In genomic region chr21:46154155-46154954, GRCh38 we compare ENCODE assay signal across 1 cellular context.
A peak's percentile ranks its signal among the peaks of the same experiment; 100 is the strongest.
TF ChIP-seq lines count a peak whose summit lies in the region.

No MANE protein-coding gene starts in this region.

TF ChIP-seq in HepG2, 621 proteins besides CTCF, POLR2A, EP300 and RAD21 (continued from another document and continues in another):
- TF ChIP-seq FOXP4 (CRISPR knock-in tag; IDR thresholded peaks at IDR 0.05): no peak
- TF ChIP-seq ELF1 (CRISPR knock-in tag; IDR thresholded peaks at IDR 0.05): no peak
- TF ChIP-seq CHCHD3 (CRISPR knock-in tag; IDR thresholded peaks at IDR 0.05): no peak
- TF ChIP-seq ZNF501 (CRISPR knock-in tag; IDR thresholded peaks at IDR 0.05): no peak
- TF ChIP-seq ZFAT (CRISPR knock-in tag; conservative IDR thresholded peaks at IDR 0.05): no peak
- TF ChIP-seq, protein P1, sequence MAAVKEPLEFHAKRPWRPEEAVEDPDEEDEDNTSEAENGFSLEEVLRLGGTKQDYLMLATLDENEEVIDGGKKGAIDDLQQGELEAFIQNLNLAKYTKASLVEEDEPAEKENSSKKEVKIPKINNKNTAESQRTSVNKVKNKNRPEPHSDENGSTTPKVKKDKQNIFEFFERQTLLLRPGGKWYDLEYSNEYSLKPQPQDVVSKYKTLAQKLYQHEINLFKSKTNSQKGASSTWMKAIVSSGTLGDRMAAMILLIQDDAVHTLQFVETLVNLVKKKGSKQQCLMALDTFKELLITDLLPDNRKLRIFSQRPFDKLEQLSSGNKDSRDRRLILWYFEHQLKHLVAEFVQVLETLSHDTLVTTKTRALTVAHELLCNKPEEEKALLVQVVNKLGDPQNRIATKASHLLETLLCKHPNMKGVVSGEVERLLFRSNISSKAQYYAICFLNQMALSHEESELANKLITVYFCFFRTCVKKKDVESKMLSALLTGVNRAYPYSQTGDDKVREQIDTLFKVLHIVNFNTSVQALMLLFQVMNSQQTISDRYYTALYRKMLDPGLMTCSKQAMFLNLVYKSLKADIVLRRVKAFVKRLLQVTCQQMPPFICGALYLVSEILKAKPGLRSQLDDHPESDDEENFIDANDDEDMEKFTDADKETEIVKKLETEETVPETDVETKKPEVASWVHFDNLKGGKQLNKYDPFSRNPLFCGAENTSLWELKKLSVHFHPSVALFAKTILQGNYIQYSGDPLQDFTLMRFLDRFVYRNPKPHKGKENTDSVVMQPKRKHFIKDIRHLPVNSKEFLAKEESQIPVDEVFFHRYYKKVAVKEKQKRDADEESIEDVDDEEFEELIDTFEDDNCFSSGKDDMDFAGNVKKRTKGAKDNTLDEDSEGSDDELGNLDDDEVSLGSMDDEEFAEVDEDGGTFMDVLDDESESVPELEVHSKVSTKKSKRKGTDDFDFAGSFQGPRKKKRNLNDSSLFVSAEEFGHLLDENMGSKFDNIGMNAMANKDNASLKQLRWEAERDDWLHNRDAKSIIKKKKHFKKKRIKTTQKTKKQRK (IDR thresholded peaks at IDR 0.05; ENCODE audit: low read length): no peak
- no peak for TF ChIP-seq PHF5A (CRISPR knock-in tag; IDR thresholded peaks at IDR 0.05; ENCODE audit: low read depth, unreplicated experiment)
- TF ChIP-seq ZNF674 (CRISPR knock-in tag; IDR thresholded peaks at IDR 0.05; ENCODE audit: low read depth): no peak; the same call in 1 of the 2 replicates
- TF ChIP-seq POLR2AphosphoS5 (IDR thresholded peaks at IDR 0.05; ENCODE audit: low read depth, low read length): no peak
- TF ChIP-seq MXD3 (CRISPR knock-in tag; IDR thresholded peaks at IDR 0.05): no peak
- no peak for TF ChIP-seq ZNF564 (CRISPR knock-in tag; IDR thresholded peaks at IDR 0.05)
- no peak for TF ChIP-seq RORA (CRISPR knock-in tag; IDR thresholded peaks at IDR 0.05)
- TF ChIP-seq, protein P2, sequence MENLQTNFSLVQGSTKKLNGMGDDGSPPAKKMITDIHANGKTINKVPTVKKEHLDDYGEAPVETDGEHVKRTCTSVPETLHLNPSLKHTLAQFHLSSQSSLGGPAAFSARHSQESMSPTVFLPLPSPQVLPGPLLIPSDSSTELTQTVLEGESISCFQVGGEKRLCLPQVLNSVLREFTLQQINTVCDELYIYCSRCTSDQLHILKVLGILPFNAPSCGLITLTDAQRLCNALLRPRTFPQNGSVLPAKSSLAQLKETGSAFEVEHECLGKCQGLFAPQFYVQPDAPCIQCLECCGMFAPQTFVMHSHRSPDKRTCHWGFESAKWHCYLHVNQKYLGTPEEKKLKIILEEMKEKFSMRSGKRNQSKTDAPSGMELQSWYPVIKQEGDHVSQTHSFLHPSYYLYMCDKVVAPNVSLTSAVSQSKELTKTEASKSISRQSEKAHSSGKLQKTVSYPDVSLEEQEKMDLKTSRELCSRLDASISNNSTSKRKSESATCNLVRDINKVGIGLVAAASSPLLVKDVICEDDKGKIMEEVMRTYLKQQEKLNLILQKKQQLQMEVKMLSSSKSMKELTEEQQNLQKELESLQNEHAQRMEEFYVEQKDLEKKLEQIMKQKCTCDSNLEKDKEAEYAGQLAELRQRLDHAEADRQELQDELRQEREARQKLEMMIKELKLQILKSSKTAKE (CRISPR knock-in tag; IDR thresholded peaks at IDR 0.05; ENCODE audit: borderline replicate concordance): no peak
- TF ChIP-seq SOX5 (CRISPR knock-in tag; IDR thresholded peaks at IDR 0.05; ENCODE audit: borderline replicate concordance): no peak
- TF ChIP-seq ZNF775 (CRISPR knock-in tag; IDR thresholded peaks at IDR 0.05; ENCODE audit: borderline replicate concordance): no peak
- no peak for TF ChIP-seq BCL6 (CRISPR knock-in tag; IDR thresholded peaks at IDR 0.05)
- no peak for TF ChIP-seq SNAI1 (CRISPR knock-in tag; IDR thresholded peaks at IDR 0.05; ENCODE audit: borderline replicate concordance)
- 0 out of 2 replicates have a peak, but pooled peaks have one; percentile 7 for TF ChIP-seq RARA (CRISPR knock-in tag; IDR thresholded peaks at IDR 0.05)
- TF ChIP-seq, protein P3, sequence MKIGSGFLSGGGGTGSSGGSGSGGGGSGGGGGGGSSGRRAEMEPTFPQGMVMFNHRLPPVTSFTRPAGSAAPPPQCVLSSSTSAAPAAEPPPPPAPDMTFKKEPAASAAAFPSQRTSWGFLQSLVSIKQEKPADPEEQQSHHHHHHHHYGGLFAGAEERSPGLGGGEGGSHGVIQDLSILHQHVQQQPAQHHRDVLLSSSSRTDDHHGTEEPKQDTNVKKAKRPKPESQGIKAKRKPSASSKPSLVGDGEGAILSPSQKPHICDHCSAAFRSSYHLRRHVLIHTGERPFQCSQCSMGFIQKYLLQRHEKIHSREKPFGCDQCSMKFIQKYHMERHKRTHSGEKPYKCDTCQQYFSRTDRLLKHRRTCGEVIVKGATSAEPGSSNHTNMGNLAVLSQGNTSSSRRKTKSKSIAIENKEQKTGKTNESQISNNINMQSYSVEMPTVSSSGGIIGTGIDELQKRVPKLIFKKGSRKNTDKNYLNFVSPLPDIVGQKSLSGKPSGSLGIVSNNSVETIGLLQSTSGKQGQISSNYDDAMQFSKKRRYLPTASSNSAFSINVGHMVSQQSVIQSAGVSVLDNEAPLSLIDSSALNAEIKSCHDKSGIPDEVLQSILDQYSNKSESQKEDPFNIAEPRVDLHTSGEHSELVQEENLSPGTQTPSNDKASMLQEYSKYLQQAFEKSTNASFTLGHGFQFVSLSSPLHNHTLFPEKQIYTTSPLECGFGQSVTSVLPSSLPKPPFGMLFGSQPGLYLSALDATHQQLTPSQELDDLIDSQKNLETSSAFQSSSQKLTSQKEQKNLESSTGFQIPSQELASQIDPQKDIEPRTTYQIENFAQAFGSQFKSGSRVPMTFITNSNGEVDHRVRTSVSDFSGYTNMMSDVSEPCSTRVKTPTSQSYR (CRISPR knock-in tag; IDR thresholded peaks at IDR 0.05; ENCODE audit: borderline replicate concordance): peak; percentile 78
- TF ChIP-seq ARHGAP35 (CRISPR knock-in tag; IDR thresholded peaks at IDR 0.05; ENCODE audit: borderline replicate concordance): no peak
- TF ChIP-seq HCFC1 (IDR thresholded peaks at IDR 0.05; ENCODE audit: low read depth, low read length): no peak
- TF ChIP-seq NR2F6 (IDR thresholded peaks at IDR 0.05): no peak
- 0 out of 2 replicates have a peak, but pooled peaks have one; percentile 17 for TF ChIP-seq NR2F6 (CRISPR knock-in tag; IDR thresholded peaks at IDR 0.05)
- TF ChIP-seq ZSCAN29 (CRISPR knock-in tag; conservative IDR thresholded peaks at IDR 0.05): no peak
- TF ChIP-seq GTF3A (CRISPR knock-in tag; conservative IDR thresholded peaks at IDR 0.05): no peak
- TF ChIP-seq, protein P4, sequence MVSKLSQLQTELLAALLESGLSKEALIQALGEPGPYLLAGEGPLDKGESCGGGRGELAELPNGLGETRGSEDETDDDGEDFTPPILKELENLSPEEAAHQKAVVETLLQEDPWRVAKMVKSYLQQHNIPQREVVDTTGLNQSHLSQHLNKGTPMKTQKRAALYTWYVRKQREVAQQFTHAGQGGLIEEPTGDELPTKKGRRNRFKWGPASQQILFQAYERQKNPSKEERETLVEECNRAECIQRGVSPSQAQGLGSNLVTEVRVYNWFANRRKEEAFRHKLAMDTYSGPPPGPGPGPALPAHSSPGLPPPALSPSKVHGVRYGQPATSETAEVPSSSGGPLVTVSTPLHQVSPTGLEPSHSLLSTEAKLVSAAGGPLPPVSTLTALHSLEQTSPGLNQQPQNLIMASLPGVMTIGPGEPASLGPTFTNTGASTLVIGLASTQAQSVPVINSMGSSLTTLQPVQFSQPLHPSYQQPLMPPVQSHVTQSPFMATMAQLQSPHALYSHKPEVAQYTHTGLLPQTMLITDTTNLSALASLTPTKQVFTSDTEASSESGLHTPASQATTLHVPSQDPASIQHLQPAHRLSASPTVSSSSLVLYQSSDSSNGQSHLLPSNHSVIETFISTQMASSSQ (IDR thresholded peaks at IDR 0.05; ENCODE audit: low read depth): no peak
- TF ChIP-seq, protein P4 (CRISPR knock-in tag; IDR thresholded peaks at IDR 0.05; ENCODE audit: borderline replicate concordance): no peak
- TF ChIP-seq ADNP (CRISPR knock-in tag; IDR thresholded peaks at IDR 0.05): no peak
- TF ChIP-seq CEBPB (IDR thresholded peaks at IDR 0.05; ENCODE audit: borderline replicate concordance, low read depth, low read length): no peak
- no peak for TF ChIP-seq ZNF841 (CRISPR knock-in tag; IDR thresholded peaks at IDR 0.05; ENCODE audit: borderline replicate concordance)
- no peak for TF ChIP-seq ZNF382 (CRISPR knock-in tag; IDR thresholded peaks at IDR 0.05; ENCODE audit: borderline replicate concordance)
- no peak for TF ChIP-seq PLRG1 (conservative IDR thresholded peaks at IDR 0.05)
- TF ChIP-seq SCMH1 (CRISPR knock-in tag; IDR thresholded peaks at IDR 0.05; ENCODE audit: borderline replicate concordance): no peak
- TF ChIP-seq SALL2 (CRISPR knock-in tag; IDR thresholded peaks at IDR 0.05): no peak
- TF ChIP-seq, protein P5, sequence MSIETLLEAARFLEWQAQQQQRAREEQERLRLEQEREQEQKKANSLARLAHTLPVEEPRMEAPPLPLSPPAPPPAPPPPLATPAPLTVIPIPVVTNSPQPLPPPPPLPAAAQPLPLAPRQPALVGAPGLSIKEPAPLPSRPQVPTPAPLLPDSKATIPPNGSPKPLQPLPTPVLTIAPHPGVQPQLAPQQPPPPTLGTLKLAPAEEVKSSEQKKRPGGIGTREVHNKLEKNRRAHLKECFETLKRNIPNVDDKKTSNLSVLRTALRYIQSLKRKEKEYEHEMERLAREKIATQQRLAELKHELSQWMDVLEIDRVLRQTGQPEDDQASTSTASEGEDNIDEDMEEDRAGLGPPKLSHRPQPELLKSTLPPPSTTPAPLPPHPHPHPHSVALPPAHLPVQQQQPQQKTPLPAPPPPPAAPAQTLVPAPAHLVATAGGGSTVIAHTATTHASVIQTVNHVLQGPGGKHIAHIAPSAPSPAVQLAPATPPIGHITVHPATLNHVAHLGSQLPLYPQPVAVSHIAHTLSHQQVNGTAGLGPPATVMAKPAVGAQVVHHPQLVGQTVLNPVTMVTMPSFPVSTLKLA (IDR thresholded peaks at IDR 0.05): no peak
- TF ChIP-seq CENPX (CRISPR knock-in tag; IDR thresholded peaks at IDR 0.05): no peak
- TF ChIP-seq TRAFD1 (CRISPR knock-in tag; IDR thresholded peaks at IDR 0.05; ENCODE audit: borderline replicate concordance): peak; percentile 7; the same call in 1 of the 2 replicates
- TF ChIP-seq REPIN1 (CRISPR knock-in tag; IDR thresholded peaks at IDR 0.05; ENCODE audit: borderline replicate concordance, low read depth): no peak
- TF ChIP-seq NCOA2 (CRISPR knock-in tag; IDR thresholded peaks at IDR 0.05): no peak
- TF ChIP-seq ZBTB7A (CRISPR knock-in tag; IDR thresholded peaks at IDR 0.05): peak; percentile 60; the same call in 1 of the 2 replicates
- no peak for TF ChIP-seq ZNF644 (CRISPR knock-in tag; IDR thresholded peaks at IDR 0.05; ENCODE audit: low read depth)
- 0 out of 2 replicates have a peak, but pooled peaks have one; percentile 29 for TF ChIP-seq JUN (CRISPR knock-in tag; IDR thresholded peaks at IDR 0.05)
- no peak for TF ChIP-seq DR1 (CRISPR knock-in tag; IDR thresholded peaks at IDR 0.05)
- TF ChIP-seq ARNT2 (CRISPR knock-in tag; IDR thresholded peaks at IDR 0.05; ENCODE audit: low read depth): no peak
- TF ChIP-seq SATB2 (CRISPR knock-in tag; IDR thresholded peaks at IDR 0.05): no peak
- no peak for TF ChIP-seq ZZZ3 (CRISPR knock-in tag; IDR thresholded peaks at IDR 0.05; ENCODE audit: borderline replicate concordance)
- TF ChIP-seq HIVEP1 (CRISPR knock-in tag; IDR thresholded peaks at IDR 0.05): no peak
- 0 out of 2 replicates have a peak, but pooled peaks have one; percentile 13 for TF ChIP-seq GATAD2A (CRISPR knock-in tag; IDR thresholded peaks at IDR 0.05)
- TF ChIP-seq ZNF891 (CRISPR knock-in tag; IDR thresholded peaks at IDR 0.05): no peak
- TF ChIP-seq ZNF431 (CRISPR knock-in tag; IDR thresholded peaks at IDR 0.05; ENCODE audit: borderline replicate concordance, low read depth): no peak
